9 cellular contexts compared by ENCODE assay signal in the genomic region with DNA sequence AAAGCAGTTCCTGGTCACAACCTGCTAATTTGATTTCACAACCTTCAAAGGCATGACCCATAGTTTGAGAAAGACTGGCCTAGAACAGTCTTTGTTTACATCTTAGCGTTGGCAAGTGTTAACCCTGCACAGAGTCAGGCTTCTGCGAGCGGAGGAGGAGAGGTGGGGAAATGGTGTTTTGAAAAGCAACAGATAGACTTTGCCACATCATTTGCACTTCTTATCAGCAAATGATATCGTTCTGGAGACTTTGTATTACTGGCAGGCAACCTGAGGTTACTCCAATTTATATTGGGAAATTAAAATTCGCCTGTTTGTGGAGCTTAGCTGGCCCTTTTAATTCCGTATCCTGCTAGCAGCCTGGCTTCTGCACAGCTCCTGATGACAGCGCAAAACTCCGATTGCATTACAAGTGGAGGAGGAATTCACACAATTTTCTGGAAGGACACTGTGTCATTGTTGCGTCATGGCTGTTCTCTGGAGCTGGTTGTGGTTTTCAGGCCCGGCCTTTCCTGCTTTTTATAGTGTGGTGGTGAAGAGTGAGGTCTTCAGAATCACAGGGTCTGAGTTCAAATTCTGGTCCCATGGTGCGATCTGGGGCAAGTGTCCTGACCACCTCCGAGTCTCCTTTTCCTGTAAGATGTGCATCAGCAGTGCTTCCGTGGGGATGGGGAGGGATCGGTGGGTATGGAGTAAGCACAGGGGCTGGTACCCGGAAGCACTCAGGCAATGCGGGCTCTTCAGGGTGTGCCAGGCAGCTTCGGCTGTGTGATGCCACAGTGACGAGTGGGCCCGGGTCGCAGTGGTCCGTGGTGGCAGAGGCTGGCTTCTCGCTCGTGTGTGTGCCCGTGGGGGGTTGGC. TPM values are rescaled to one million over a fixed set of nuclear protein-coding genes. Genes with fewer than 3 reads are reported as not detected.
DNase-seq lines count a peak whose midpoint lies in the region; ATAC-seq and TF ChIP-seq lines count a peak whose summit lies in the region.
"Had no signal": no experiment of that assay in that cellular context is flagged by ENCODE, and none has a peak within 500 bp of the region (broad histone marks: within the 10 kb centered on the region; RNA-seq: fewer than 3 reads in every experiment).

No MANE protein-coding gene starts in this region.

- no peak for TF ChIP-seq CTCF in BE2C (IDR thresholded peaks at IDR 0.05; ENCODE audit: low read depth, low read length)
- TF ChIP-seq CTCF in GM10248 (IDR thresholded peaks at IDR 0.05; ENCODE audit: control extremely low read depth, extremely low read depth, low read depth, missing control alignments) = no peak

- H3K9me3 ChIP-seq in duodenal mucosa (ENCODE audit: control insufficient read depth in 1 of 2, low read length in 2 of 2) (no peaks in the 10 kb centered on the region), mucosa of stomach (ENCODE audit: control insufficient read depth, low read length) (no peaks in the 10 kb centered on the region), BE2C (no peaks in the 10 kb centered on the region)

- ATAC-seq in GM21526 (IDR thresholded peaks at IDR 0.05; ENCODE audit: low FRiP score, unreplicated experiment) = no peak

- peak overlapping the region; percentile 79 for H3K27ac ChIP-seq in duodenal mucosa (ENCODE audit: low read depth, low read length)

- H3K9ac ChIP-seq in duodenal mucosa (ENCODE audit: low read depth in 1 of 2, low read length in 2 of 2) = peak overlapping the region; percentile 10 to 57
- peak overlapping the region; percentile 22 for H3K9ac ChIP-seq in mucosa of stomach (ENCODE audit: low read length)

- CTCF ChIA-PET in GM10248 (lab: Yijun Ruan, JAX) = no interaction called here

- no peaks in the 10 kb centered on the region for H3K27me3 ChIP-seq in duodenal mucosa (ENCODE audit: control insufficient read depth in 1 of 2, insufficient read depth in 2 of 2, low read length in 2 of 2)
- no peaks in the 10 kb centered on the region for H3K27me3 ChIP-seq in mucosa of stomach (ENCODE audit: control insufficient read depth, insufficient read depth, low read length)
- H3K27me3 ChIP-seq in BE2C = no peaks in the 10 kb centered on the region

- POLR2A ChIA-PET in GM10248 (lab: Yijun Ruan, JAX) = no interaction called here

- peak overlapping the region; percentile 3 to 29 for H3K4me3 ChIP-seq in duodenal mucosa (ENCODE audit: low read depth in 1 of 2, low read length in 2 of 2)
- peak overlapping the region; percentile 12 for H3K4me3 ChIP-seq in mucosa of stomach (ENCODE audit: low read length)
- H3K4me3 ChIP-seq in BE2C (ENCODE audit: low read depth, low read length) = no peak overlapping the region

- DNase-seq in A172 (ENCODE audit: low spot score) (peak; percentile 88), NCI-H226 (peak; percentile 94), BE2C (no peak), GM10248 (ENCODE audit: extremely low spot score) (no peak)
- DNase-seq in stimulated activated CD4-positive, alpha-beta T cell treated with anti-CD3 and anti-CD28 coated beads, Interleukin-4, amount 100 ng/mL, for 1 hour = no peak
- DNase-seq: CD4-positive, CD25-positive, alpha-beta regulatory T cell had no signal

- H3K4me1 ChIP-seq in duodenal mucosa (ENCODE audit: control insufficient read depth in 1 of 2, insufficient read depth in 2 of 2, low read length in 2 of 2) (peaks cover 68 to 78% of the 10 kb centered on the region in 2 donors), mucosa of stomach (ENCODE audit: control insufficient read depth, insufficient read depth, low read length) (peaks cover 50% of the 10 kb centered on the region), BE2C (peaks cover 7% of the 10 kb centered on the region)

- H3K36me3 ChIP-seq in duodenal mucosa (ENCODE audit: control insufficient read depth in 1 of 2, insufficient read depth in 2 of 2, low read length in 2 of 2) (peaks cover 0 to 2% of the 10 kb centered on the region in 2 donors), mucosa of stomach (ENCODE audit: control insufficient read depth, insufficient read depth, low read length) (no peaks in the 10 kb centered on the region), BE2C (peaks cover 3% of the 10 kb centered on the region)

RNA-seq across cellular contexts. Expression of gene EHD2, which starts 49.1 kb away (rescaled TPM):
- total RNA-seq in A172 (2014; rRNA removed; shearing (Covaris generic)) = 24.0 and 28.6 TPM in 2 replicates
- 13.3 TPM for polyA plus RNA-seq in BE2C (2012; ENCODE audit: insufficient read depth, insufficient read length, low read depth)

RNA-seq across cellular contexts. Expression of gene BICRA, which starts 55.2 kb away (rescaled TPM):
- 0.79 TPM in 1 of 2 replicates, not detected in the other for total RNA-seq in A172 (2014; rRNA removed; shearing (Covaris generic))
- polyA plus RNA-seq in BE2C (2012; ENCODE audit: insufficient read depth, insufficient read length, low read depth) = 15.0 TPM

Comparison
In these comparisons a context has a peak if more than half of its experiments do, and no peak if none do; other contexts are left out.
1. DNase-seq: peak in A172 (single experiment) and NCI-H226 (single experiment); none in stimulated activated CD4-positive, alpha-beta T cell treated with anti-CD3 and anti-CD28 coated beads, Interleukin-4, amount 100 ng/mL, for 1 hour (single experiment), BE2C (single experiment) and GM10248 (single experiment).